In genomic region chr19:38839816-38840582, GRCh38 we compare ENCODE assay signal across 1 cellular context.
TF ChIP-seq lines count a peak whose summit lies in the region.

No MANE protein-coding gene starts in this region.

TF ChIP-seq in IMR-90, 13 proteins besides CTCF, POLR2A, EP300 and RAD21:
- TF ChIP-seq CEBPB (IDR thresholded peaks at IDR 0.05; ENCODE audit: low read depth, low read length) (no peak), MXI1 (IDR thresholded peaks at IDR 0.05; ENCODE audit: borderline replicate concordance, low read depth, low read length) (no peak), FOS (IDR thresholded peaks at IDR 0.05; ENCODE audit: low read depth, low read length) (no peak), SMC3 (IDR thresholded peaks at IDR 0.05; ENCODE audit: low read depth, low read length) (0 out of 2 replicates have a peak, but pooled peaks have one; percentile 3)
TF ChIP-seq in IMR-90: peak in this region for 1.
